In the genomic region with DNA sequence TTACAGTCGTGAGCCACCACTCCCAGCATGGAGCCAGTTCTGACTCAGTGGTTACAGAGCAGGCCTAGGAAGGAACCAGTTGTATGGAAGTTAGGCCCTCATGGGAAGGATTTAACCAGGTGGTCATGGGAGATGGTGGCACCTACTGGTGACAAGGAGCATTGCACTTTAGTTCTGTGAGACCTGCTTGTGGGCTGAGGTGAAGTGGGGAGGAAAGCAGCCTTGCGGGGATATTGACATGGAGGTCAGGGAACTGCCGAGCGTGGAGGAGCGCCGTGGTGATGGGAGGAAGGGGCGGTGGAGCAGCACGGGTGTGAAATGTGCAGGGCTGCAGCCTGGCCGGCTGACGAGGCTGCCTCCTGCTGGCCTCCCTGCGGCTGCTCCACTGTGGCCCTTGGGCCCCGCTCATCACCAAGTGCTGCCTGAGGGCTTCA, we compare ENCODE assay signal across 8 cellular contexts.
DNase-seq lines count a peak whose midpoint lies in the region; ATAC-seq, FAIRE-seq and TF ChIP-seq lines count a peak whose summit lies in the region.

No MANE protein-coding gene starts in this region.

- no peak for ATAC-seq in GM19035 (IDR thresholded peaks at IDR 0.05; ENCODE audit: unreplicated experiment)
- no peak for ATAC-seq in GM18873 (IDR thresholded peaks at IDR 0.05; ENCODE audit: low FRiP score, unreplicated experiment)

- no peak overlapping the region for H3K4me2 ChIP-seq in neuronal stem cell (ENCODE audit: insufficient read depth, low read length, poor library complexity, severe bottlenecking)

- H3K4me3 ChIP-seq in neuronal stem cell (ENCODE audit: low read length in 2 of 2): peak overlapping the region in 1 of 2 donors; percentile 41

- no peak overlapping the region for H3K4ac ChIP-seq in neuronal stem cell (ENCODE audit: low read length)

- FAIRE-seq in GM12892 (lab: Jason Lieb, UNC): peak; percentile 91

- H2AFZ ChIP-seq in neuronal stem cell (ENCODE audit: low read length): no peak overlapping the region

- H3K23ac ChIP-seq in neuronal stem cell (ENCODE audit: low read depth, low read length, poor library complexity): peak overlapping the region; percentile 25

- no peak overlapping the region for H2BK120ac ChIP-seq in neuronal stem cell (ENCODE audit: low read depth, low read length)

- no peak overlapping the region for H3K18ac ChIP-seq in neuronal stem cell (ENCODE audit: low read length)

- peaks cover 4% of the 10 kb centered on the region for H3K79me1 ChIP-seq in neuronal stem cell (ENCODE audit: low read depth, low read length)

- H3K27ac ChIP-seq in epithelial cell of prostate (no peak overlapping the region), neuronal stem cell (replicated peaks; ENCODE audit: low read length) (no peak overlapping the region)

- H3K36me3 ChIP-seq in neuronal stem cell (replicated peaks in 1 of 2; ENCODE audit: control insufficient read depth in 2 of 2, insufficient read depth in 2 of 2, low read length in 2 of 2): no peaks in the 10 kb centered on the region

- TF ChIP-seq POLR2A in GM12892 (IDR thresholded peaks at IDR 0.05; ENCODE audit: low read depth, low read length): no peak

- DNase-seq in AG09319 (ENCODE audit: extremely low read depth, low read depth) (no peak), GM12892 (ENCODE audit: insufficient read length) (peak; percentile 41), NCI-H146 (lab: John Stamatoyannopoulos, UW) (peak; percentile 53), epithelial cell of prostate (ENCODE audit: low read depth, low spot score) (peak; percentile 31), neuronal stem cell (ENCODE audit: low spot score) (no peak)
- DNase-seq in activated CD4-positive, alpha-beta T cell treated with anti-CD3 and anti-CD28 coated beads for 48 hours: peak; percentile 56

- H4K91ac ChIP-seq in neuronal stem cell (ENCODE audit: low read depth, low read length, poor library complexity): no peak overlapping the region

- peak overlapping the region; percentile 39 for H3K14ac ChIP-seq in neuronal stem cell (ENCODE audit: low read length)

- no peak overlapping the region for H3K9ac ChIP-seq in neuronal stem cell (ENCODE audit: low read depth, low read length, poor library complexity)

- peak overlapping the region; percentile 32 for H2BK15ac ChIP-seq in neuronal stem cell (ENCODE audit: low read length)

- no peaks in the 10 kb centered on the region for H3K27me3 ChIP-seq in neuronal stem cell (ENCODE audit: control insufficient read depth in 3 of 3, insufficient read depth in 3 of 3, low read depth in 1 of 3, low read length in 3 of 3)

- H2BK12ac ChIP-seq in neuronal stem cell (ENCODE audit: low read length): no peak overlapping the region

- no peak overlapping the region for H2BK5ac ChIP-seq in neuronal stem cell (ENCODE audit: low read length)

- peak overlapping the region; percentile 44 for H2AK5ac ChIP-seq in neuronal stem cell (ENCODE audit: low read depth, low read length)

- WGBS in neuronal stem cell (ENCODE audit: extremely low coverage in 2 of 2, insufficient read length in 2 of 2, insufficient replicate concordance in 1 of 2), 2 donors: no CpG with 5 or more reads among the region's 12 CpGs

- peaks cover 3% of the 10 kb centered on the region in 2 donors for H3K9me3 ChIP-seq in neuronal stem cell (replicated peaks in 1 of 2; ENCODE audit: control insufficient read depth in 2 of 2, insufficient read depth in 1 of 2, low read depth in 1 of 2, low read length in 2 of 2)

- peaks cover 0 to 3% of the 10 kb centered on the region in 2 donors for H3K4me1 ChIP-seq in neuronal stem cell (ENCODE audit: control insufficient read depth in 2 of 2, insufficient read depth in 1 of 2, low read depth in 1 of 2, low read length in 2 of 2)

- TF ChIP-seq CTCF in AG09319 (IDR thresholded peaks at IDR 0.05; ENCODE audit: low read depth, low read length): peak; percentile 52

- no peak overlapping the region for H4K8ac ChIP-seq in neuronal stem cell (ENCODE audit: low read depth, low read length)

Comparison
In these comparisons a context has a peak if more than half of its experiments do, and no peak if none do; other contexts are left out.
1. DNase-seq: peak in GM12892 (single experiment), NCI-H146 (single experiment), activated CD4-positive, alpha-beta T cell treated with anti-CD3 and anti-CD28 coated beads for 48 hours (single experiment) and epithelial cell of prostate (single experiment); none in AG09319 (single experiment) and neuronal stem cell (single experiment).